8 cellular contexts compared by ENCODE assay signal in the genomic region with DNA sequence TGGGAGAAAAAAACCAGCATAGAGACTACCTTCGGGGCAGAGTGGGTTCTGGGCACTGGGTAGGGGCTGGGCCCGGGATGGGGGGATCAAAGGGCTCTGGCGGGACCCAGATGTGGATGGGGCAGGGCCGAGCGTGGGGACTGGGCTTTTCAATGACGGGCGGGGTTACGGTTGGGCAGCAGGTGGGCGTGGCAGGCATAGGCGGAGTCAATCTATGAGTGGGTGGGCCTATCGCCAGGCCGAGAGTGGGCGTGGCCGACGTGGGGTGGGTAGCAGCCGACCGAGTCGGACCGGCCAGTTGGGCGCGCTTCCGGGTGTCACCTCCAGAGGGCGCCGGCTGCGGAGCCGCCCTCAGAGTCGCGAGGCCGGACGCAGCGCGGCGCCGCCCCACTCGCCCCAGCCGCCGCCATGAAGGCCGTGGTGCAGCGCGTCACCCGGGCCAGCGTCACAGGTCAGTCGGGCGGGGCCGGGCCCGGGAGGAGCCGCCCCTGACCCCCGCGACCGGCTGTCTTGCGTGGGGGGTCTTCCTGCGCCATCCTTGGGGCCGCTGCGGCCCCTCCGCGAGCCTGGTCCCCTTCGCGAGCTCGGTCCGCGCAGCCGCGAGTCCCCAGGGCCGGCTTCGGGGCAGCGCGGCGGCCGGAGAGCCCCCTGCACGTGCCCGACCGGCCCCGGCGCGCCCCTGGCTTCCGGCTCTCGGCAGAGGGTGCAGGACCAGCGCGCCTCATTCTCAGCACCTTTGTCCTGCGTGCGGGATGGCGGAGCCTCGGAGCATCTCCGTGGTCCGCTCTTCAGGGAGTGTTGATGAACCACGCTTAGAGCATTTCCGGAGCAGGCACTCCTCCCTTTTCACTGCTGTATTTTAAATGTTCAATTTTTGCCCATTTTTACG. TPM values are rescaled to one million over a fixed set of nuclear protein-coding genes. Genes with fewer than 3 reads are reported as not detected.
A peak's percentile ranks its signal among the peaks of the same experiment; 100 is the strongest.
DNase-seq lines count a peak whose midpoint lies in the region; ATAC-seq and TF ChIP-seq lines count a peak whose summit lies in the region.

A gene with protein sequence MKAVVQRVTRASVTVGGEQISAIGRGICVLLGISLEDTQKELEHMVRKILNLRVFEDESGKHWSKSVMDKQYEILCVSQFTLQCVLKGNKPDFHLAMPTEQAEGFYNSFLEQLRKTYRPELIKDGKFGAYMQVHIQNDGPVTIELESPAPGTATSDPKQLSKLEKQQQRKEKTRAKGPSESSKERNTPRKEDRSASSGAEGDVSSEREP (plus strand): TSS at position 390 of the 889 bp plus-strand sequence. CDS start 19 bp downstream, at position 409.

- DNase-seq in GM10266 (ENCODE audit: extremely low spot score) (peak; percentile 93), HFFc6 (peak; percentile 83), NAMALWA (ENCODE audit: low spot score) (peak; percentile 76), glomerular endothelial cell (ENCODE audit: extremely low read depth, low read depth, low spot score) (peak; percentile 10), osteoblast (ENCODE audit: insufficient read length, low spot score, missing footprints) (peak; percentile 94), testis (peak; percentile 97)

- H3K36me3 ChIP-seq in osteoblast (ENCODE audit: insufficient read depth, low read length) (no peaks in the 10 kb centered on the region), testis (ENCODE audit: low read depth, missing control alignments) (no peaks in the 10 kb centered on the region)

- no peak for TF ChIP-seq POLR2A in testis (IDR thresholded peaks at IDR 0.05)

- H3K4me2 ChIP-seq in osteoblast (ENCODE audit: insufficient read depth, low read length): peak within 1 kb of the TSS; percentile 95

- intact Hi-C loops in testis (cut with DNase I; ENCODE audit: low total_unique reads): no loop called here

- H3K27ac Mint-ChIP-seq in HFFc6: peak within 1 kb of the TSS; percentile 90
- H3K27ac Mint-ChIP-seq in activated naive CD4-positive, alpha-beta T cell treated with anti-CD3 and anti-CD28 coated beads, Interleukin-2, amount 50 U/mL, for 24 hours: peak within 1 kb of the TSS; percentile 84

- H3K4me3 ChIP-seq in osteoblast (ENCODE audit: insufficient read depth, low read length): peak within 1 kb of the TSS; percentile 90
- peak within 1 kb of the TSS; percentile 77 to 89 for H3K4me3 ChIP-seq in testis

- no peaks in the 10 kb centered on the region for H3K9me3 Mint-ChIP-seq in HFFc6
- no peaks in the 10 kb centered on the region for H3K9me3 Mint-ChIP-seq in activated naive CD4-positive, alpha-beta T cell treated with anti-CD3 and anti-CD28 coated beads, Interleukin-2, amount 50 U/mL, for 24 hours

- ATAC-seq in SK-N-SH treated with all-trans-retinoic acid at 6 μM for 48 hours: peak; percentile 95

- no peaks in the 10 kb centered on the region for H3K27me3 ChIP-seq in osteoblast (ENCODE audit: insufficient read depth, low read length)
- no peaks in the 10 kb centered on the region for H3K27me3 ChIP-seq in testis

- peak; percentile 75 for TF ChIP-seq CTCF in GM10266 (IDR thresholded peaks at IDR 0.05; ENCODE audit: control insufficient read depth, insufficient read depth, low read depth, missing control alignments)
- TF ChIP-seq CTCF in HFFc6 (IDR thresholded peaks at IDR 0.05): peak; percentile 91
- peak; percentile 48 for TF ChIP-seq CTCF in osteoblast (IDR thresholded peaks at IDR 0.05; ENCODE audit: extremely low read depth, low read depth, low read length)
- peak; percentile 48 to 73 (median 66) for TF ChIP-seq CTCF in testis (IDR thresholded peaks at IDR 0.05)

- H3K9me3 ChIP-seq in osteoblast (ENCODE audit: low read depth, low read length) (no peaks in the 10 kb centered on the region), testis (no peaks in the 10 kb centered on the region)

- WGBS in testis, 2 donors: 1% methylated on average over 29 to 53 of the region's 88 CpGs

- peak within 1 kb of the TSS; percentile 94 for H3K4me3 Mint-ChIP-seq in HFFc6
- H3K4me3 Mint-ChIP-seq in activated naive CD4-positive, alpha-beta T cell treated with anti-CD3 and anti-CD28 coated beads, Interleukin-2, amount 50 U/mL, for 24 hours: peak within 1 kb of the TSS; percentile 94

- peak within 1 kb of the TSS; percentile 87 for H2AFZ ChIP-seq in osteoblast (ENCODE audit: low read length)

- H3K27ac ChIP-seq in osteoblast (ENCODE audit: low read depth, low read length): peak within 1 kb of the TSS; percentile 73
- peak within 1 kb of the TSS; percentile 23 to 79 for H3K27ac ChIP-seq in testis

- H3K36me3 Mint-ChIP-seq in HFFc6 (ENCODE audit: low read depth): no peaks in the 10 kb centered on the region
- no peaks in the 10 kb centered on the region for H3K36me3 Mint-ChIP-seq in activated naive CD4-positive, alpha-beta T cell treated with anti-CD3 and anti-CD28 coated beads, Interleukin-2, amount 50 U/mL, for 24 hours

- peaks cover 25% of the 10 kb centered on the region for H3K4me1 Mint-ChIP-seq in HFFc6 (ENCODE audit: low read depth)
- peaks cover 30% of the 10 kb centered on the region for H3K4me1 Mint-ChIP-seq in activated naive CD4-positive, alpha-beta T cell treated with anti-CD3 and anti-CD28 coated beads, Interleukin-2, amount 50 U/mL, for 24 hours

- H3K27me3 Mint-ChIP-seq in HFFc6 (ENCODE audit: insufficient read depth): no peaks in the 10 kb centered on the region; the same call in 1 of the 2 replicates
- peaks cover 6% of the 10 kb centered on the region for H3K27me3 Mint-ChIP-seq in activated naive CD4-positive, alpha-beta T cell treated with anti-CD3 and anti-CD28 coated beads, Interleukin-2, amount 50 U/mL, for 24 hours

- peaks cover 31% of the 10 kb centered on the region for H3K79me2 ChIP-seq in osteoblast (ENCODE audit: insufficient read depth, low read length)

- H3K4me1 ChIP-seq in osteoblast (ENCODE audit: insufficient read depth, low read length): peaks cover 8% of the 10 kb centered on the region
- H3K4me1 ChIP-seq in testis: peaks cover 5% of the 10 kb centered on the region

- H4K20me1 ChIP-seq in osteoblast (ENCODE audit: insufficient read depth, low read length): no peaks in the 10 kb centered on the region

TF ChIP-seq in SK-N-SH treated with all-trans-retinoic acid at 6 μM for 48 hours, 23 proteins besides CTCF, POLR2A, EP300 and RAD21:
- no peak for TF ChIP-seq SNAI2 (CRISPR knock-in tag; IDR thresholded peaks at IDR 0.05)
- peak; percentile 81 for TF ChIP-seq CSDC2 (CRISPR knock-in tag; IDR thresholded peaks at IDR 0.05)
- 0 out of 2 replicates have a peak, but pooled peaks have one; percentile 15 for TF ChIP-seq ZFP3 (CRISPR knock-in tag; IDR thresholded peaks at IDR 0.05)
- peak; percentile 41; the same call in 1 of the 2 replicates for TF ChIP-seq TSHZ2 (CRISPR knock-in tag; IDR thresholded peaks at IDR 0.05)

RNA-seq across cellular contexts. Expression of the gene that starts here (rescaled TPM):
- 10 to 100 TPM; 53.6 to 75.1 (median 70.6) TPM for total RNA-seq in HFFc6 (2021; fragmentation: NEBNext Ultra II Directional; extraction: Animal tissue kit (Norgen Biotek cat#: 25700))
- 56.5 and 57.5 TPM in 2 replicates for total RNA-seq in glomerular endothelial cell
- 52.1 and 53.6 TPM in 2 replicates for total RNA-seq in osteoblast
- total RNA-seq in testis: 10 to 100 TPM; 34.6 to 41.6 TPM
- polyA plus RNA-seq in testis (ENCODE audit: insufficient read depth, low read depth, low replicate concordance): 39.9 TPM

Comparison
In these comparisons a context has a peak if more than half of its experiments do, and no peak if none do; other contexts are left out.
1. Peak in every context shown above with its lines: DNase-seq, ATAC-seq, H3K4me3 ChIP-seq and H3K27ac ChIP-seq.
2. DNase-seq: peak in every context shown above with its lines; median percentile 97 in testis; 94 in osteoblast; 93 in GM10266; 83 in HFFc6; 76 in NAMALWA; 10 in glomerular endothelial cell.